7 cellular contexts compared by ENCODE assay signal in the genomic region with DNA sequence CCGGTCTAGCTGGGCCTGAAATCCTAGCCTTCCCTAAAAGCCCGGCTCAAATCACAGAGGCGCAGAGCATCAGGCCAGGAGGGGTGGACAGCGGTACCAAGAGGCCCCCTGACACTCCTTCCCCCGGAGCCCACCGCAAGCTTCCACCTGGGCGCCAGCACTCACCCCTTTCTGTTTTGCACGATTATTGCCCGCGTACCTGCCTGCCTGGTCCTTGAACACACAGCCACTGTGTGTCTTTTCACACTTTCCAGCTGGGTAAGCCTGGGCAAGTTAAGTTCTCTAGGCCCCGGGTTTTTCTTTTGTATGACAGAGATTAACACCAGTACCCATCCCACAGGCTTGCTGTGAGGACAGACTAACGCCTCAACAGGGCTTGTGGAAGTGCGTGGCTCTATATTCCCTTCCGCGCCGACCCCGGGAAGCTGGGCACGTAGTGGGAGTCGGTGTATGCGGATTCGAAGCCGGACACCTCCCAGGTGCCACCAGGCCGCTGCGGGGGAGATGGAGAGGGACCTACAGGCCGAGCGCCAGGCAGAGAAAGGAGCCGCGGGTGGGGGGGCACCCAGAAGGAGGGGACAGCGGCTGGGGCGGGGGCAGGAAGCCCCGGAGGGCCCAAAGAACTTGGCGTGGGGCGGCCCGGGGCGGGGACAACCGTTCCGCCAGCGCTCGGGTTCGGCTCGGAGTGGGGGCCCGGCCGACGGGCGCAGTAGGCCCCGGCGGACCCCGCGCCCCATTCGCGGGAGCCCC. TPM values are rescaled to one million over a fixed set of nuclear protein-coding genes. Genes with fewer than 3 reads are reported as not detected.
DNase-seq lines count a peak whose midpoint lies in the region; ATAC-seq and TF ChIP-seq lines count a peak whose summit lies in the region.

No MANE protein-coding gene starts in this region.

- no peak for TF ChIP-seq POLR2A in transverse colon (IDR thresholded peaks at IDR 0.05)

- no peaks in the 10 kb centered on the region for H3K9me3 ChIP-seq in neural progenitor cell (ENCODE audit: low read depth)
- H3K9me3 ChIP-seq in transverse colon = no peaks in the 10 kb centered on the region

- H3K4me1 ChIP-seq in neural progenitor cell = peaks cover 3% of the 10 kb centered on the region
- peaks cover 9 to 25% (median 11%) of the 10 kb centered on the region in 4 donors for H3K4me1 ChIP-seq in transverse colon

- no peak overlapping the region for H2AFZ ChIP-seq in neural progenitor cell (replicated peaks)

- H4K20me1 ChIP-seq in neural progenitor cell (ENCODE audit: low read depth) = peaks cover 19% of the 10 kb centered on the region

- H3K27ac ChIP-seq in neural progenitor cell (no peak overlapping the region), transverse colon (peak overlapping the region; percentile 89 to 94 (median 91))

- H3K36me3 ChIP-seq in neural progenitor cell (no peaks in the 10 kb centered on the region), transverse colon (peaks cover 0 to 23% (median 10%) of the 10 kb centered on the region in 4 donors)

- peak overlapping the region; percentile 99 for H3K4me3 Mint-ChIP-seq in activated T-helper 1 cell treated with anti-CD3 and anti-CD28 coated beads, Interleukin-12 subunit alpha, Interleukin-12 subunit beta, Interleukin-2, Interleukin-4 antibody, amounts not matched to agents 30 ng/mL and 10 ng/mL and 1 ng/mL, durations not matched to agents 14 hours and 24 hours and 36 hours
- H3K4me3 Mint-ChIP-seq in neural progenitor cell = peak overlapping the region; percentile 99

- H3K79me2 ChIP-seq in neural progenitor cell (ENCODE audit: low read depth) = peaks cover 25% of the 10 kb centered on the region

- TF ChIP-seq CTCF in fibroblast of pulmonary artery (IDR thresholded peaks at IDR 0.05; ENCODE audit: low read length, missing control alignments) = no peak
- TF ChIP-seq CTCF in neural progenitor cell (IDR thresholded peaks at IDR 0.05) = no peak
- TF ChIP-seq CTCF in transverse colon (IDR thresholded peaks at IDR 0.05) = no peak

- peak overlapping the region; percentile 74 for H3K4me3 ChIP-seq in fibroblast of pulmonary artery (replicated peaks; ENCODE audit: low read depth, low read length)
- H3K4me3 ChIP-seq in neural progenitor cell = peak overlapping the region; percentile 98
- H3K4me3 ChIP-seq in transverse colon = peak overlapping the region; percentile 76 to 96 (median 86)

- H3K4me1 Mint-ChIP-seq in activated T-helper 1 cell treated with anti-CD3 and anti-CD28 coated beads, Interleukin-12 subunit alpha, Interleukin-12 subunit beta, Interleukin-2, Interleukin-4 antibody, amounts not matched to agents 30 ng/mL and 10 ng/mL and 1 ng/mL, durations not matched to agents 14 hours and 24 hours and 36 hours (ENCODE audit: low read depth) = peaks cover 43% of the 10 kb centered on the region
- H3K4me1 Mint-ChIP-seq in neural progenitor cell = peaks cover 17% of the 10 kb centered on the region

- intact Hi-C loops in activated T-helper 1 cell treated with anti-CD3 and anti-CD28 coated beads, Interleukin-12 subunit alpha, Interleukin-12 subunit beta, Interleukin-2, Interleukin-4 antibody, amounts not matched to agents 30 ng/mL and 10 ng/mL and 1 ng/mL, durations not matched to agents 14 hours and 24 hours and 36 hours (cut with micrococcal nuclease) = loop anchor here (1.0 to 10.0 kb wide), 11 partner anchors 37 to 510 kb away; partner anchors contain the start of genes ZNF282, ZNF398, ZNF783 and ZNF862
- intact Hi-C loops in transverse colon (cut with DNase I; ENCODE audit: low total_unique reads) = loop anchor here (2.0 kb wide), 1 partner anchor 36 kb away; the partner anchor contains the start of gene ZNF777

- WGBS in transverse colon (ENCODE audit: low coverage in 1 of 2), 2 donors = 3 to 20% methylated on average over 1 to 32 of the region's 51 CpGs

- TF ChIP-seq EP300 in transverse colon (IDR thresholded peaks at IDR 0.05; ENCODE audit: low read depth) = no peak

- H3K27me3 Mint-ChIP-seq in activated T-helper 1 cell treated with anti-CD3 and anti-CD28 coated beads, Interleukin-12 subunit alpha, Interleukin-12 subunit beta, Interleukin-2, Interleukin-4 antibody, amounts not matched to agents 30 ng/mL and 10 ng/mL and 1 ng/mL, durations not matched to agents 14 hours and 24 hours and 36 hours (ENCODE audit: insufficient read depth) = no peaks in the 10 kb centered on the region
- H3K27me3 Mint-ChIP-seq in neural progenitor cell (ENCODE audit: insufficient read depth, low read depth) = peaks cover 10% of the 10 kb centered on the region

- peak; percentile 43 for ATAC-seq in GM18511 (IDR thresholded peaks at IDR 0.05; ENCODE audit: unreplicated experiment)
- peak; percentile 37 for ATAC-seq in HG02759 (IDR thresholded peaks at IDR 0.05; ENCODE audit: unreplicated experiment)

- H3K4me2 ChIP-seq in neural progenitor cell = peak overlapping the region; percentile 80

- peak overlapping the region; percentile 84 for H3K9ac ChIP-seq in neural progenitor cell

- DNase-seq in NCI-H774 (lab: John Stamatoyannopoulos, UW) = peak; percentile 5
- peak; percentile 34 for DNase-seq in activated T-helper 1 cell treated with anti-CD3 and anti-CD28 coated beads, Interleukin-12 subunit alpha, Interleukin-12 subunit beta, Interleukin-2, Interleukin-4 antibody, amounts not matched to agents 30 ng/mL and 10 ng/mL and 1 ng/mL, durations not matched to agents 14 hours and 24 hours and 36 hours (ENCODE audit: low spot score)
- DNase-seq in fibroblast of pulmonary artery (ENCODE audit: low read depth) = peak; percentile 33
- peak; percentile 53 for DNase-seq in neural progenitor cell (ENCODE audit: low spot score)
- DNase-seq in transverse colon = peak; percentile 58

- in situ Hi-C loops in transverse colon (cut with MboI; ENCODE audit: low pct_ligation_motif_present in 1 of 4, low pct_unique_long_range_greater_than_20kb in 1 of 4, low sequenced_read_pairs in 3 of 4) = no loop called here

- no peaks in the 10 kb centered on the region for H3K9me3 Mint-ChIP-seq in activated T-helper 1 cell treated with anti-CD3 and anti-CD28 coated beads, Interleukin-12 subunit alpha, Interleukin-12 subunit beta, Interleukin-2, Interleukin-4 antibody, amounts not matched to agents 30 ng/mL and 10 ng/mL and 1 ng/mL, durations not matched to agents 14 hours and 24 hours and 36 hours
- no peaks in the 10 kb centered on the region for H3K9me3 Mint-ChIP-seq in neural progenitor cell

- H3K36me3 Mint-ChIP-seq in activated T-helper 1 cell treated with anti-CD3 and anti-CD28 coated beads, Interleukin-12 subunit alpha, Interleukin-12 subunit beta, Interleukin-2, Interleukin-4 antibody, amounts not matched to agents 30 ng/mL and 10 ng/mL and 1 ng/mL, durations not matched to agents 14 hours and 24 hours and 36 hours (ENCODE audit: low read depth) = peaks cover 18% of the 10 kb centered on the region
- H3K36me3 Mint-ChIP-seq in neural progenitor cell = peaks cover 13% of the 10 kb centered on the region

- H3K27ac Mint-ChIP-seq in activated T-helper 1 cell treated with anti-CD3 and anti-CD28 coated beads, Interleukin-12 subunit alpha, Interleukin-12 subunit beta, Interleukin-2, Interleukin-4 antibody, amounts not matched to agents 30 ng/mL and 10 ng/mL and 1 ng/mL, durations not matched to agents 14 hours and 24 hours and 36 hours = peak overlapping the region; percentile 96
- H3K27ac Mint-ChIP-seq in neural progenitor cell = peak overlapping the region; percentile 98

- no peaks in the 10 kb centered on the region for H3F3A ChIP-seq in neural progenitor cell (ENCODE audit: low read depth)

- H3K27me3 ChIP-seq in neural progenitor cell (peaks cover 37% of the 10 kb centered on the region), transverse colon (no peaks in the 10 kb centered on the region)

RNA-seq across cellular contexts. Expression of gene ZNF746, which starts 0.8 kb away (rescaled TPM):
- 27.7 and 28.1 TPM in 2 replicates for total RNA-seq in activated T-helper 1 cell treated with anti-CD3 and anti-CD28 coated beads, Interleukin-12 subunit alpha, Interleukin-12 subunit beta, Interleukin-2, Interleukin-4 antibody, amounts not matched to agents 30 ng/mL and 10 ng/mL and 1 ng/mL, durations not matched to agents 14 hours and 24 hours and 36 hours
- 11.0 and 24.1 TPM in 2 replicates for total RNA-seq in neural progenitor cell (ENCODE audit: low replicate concordance)
- 10 to 100 TPM; 15.8 to 50.4 (median 33.1) TPM for total RNA-seq in transverse colon

RNA-seq across cellular contexts. Expression of gene ZNF777, which starts 36.0 kb away (rescaled TPM):
- 19.0 and 19.3 TPM in 2 replicates for total RNA-seq in activated T-helper 1 cell treated with anti-CD3 and anti-CD28 coated beads, Interleukin-12 subunit alpha, Interleukin-12 subunit beta, Interleukin-2, Interleukin-4 antibody, amounts not matched to agents 30 ng/mL and 10 ng/mL and 1 ng/mL, durations not matched to agents 14 hours and 24 hours and 36 hours
- total RNA-seq in neural progenitor cell (ENCODE audit: low replicate concordance) = 6.6 and 11.7 TPM in 2 replicates
- 10 to 100 TPM in 2 of 4 donors, 1 to 10 TPM in 2; 7.8 to 58.9 (median 14.2) TPM for total RNA-seq in transverse colon

Comparison
In these comparisons a context has a peak if more than half of its experiments do, and no peak if none do; other contexts are left out.
1. DNase-seq: peak in every context shown above with its lines; median percentile 58 in transverse colon; 53 in neural progenitor cell; 34 in activated T-helper 1 cell treated with anti-CD3 and anti-CD28 coated beads, Interleukin-12 subunit alpha, Interleukin-12 subunit beta, Interleukin-2, Interleukin-4 antibody, amounts not matched to agents 30 ng/mL and 10 ng/mL and 1 ng/mL, durations not matched to agents 14 hours and 24 hours and 36 hours; 33 in fibroblast of pulmonary artery; 5 in NCI-H774.